In genomic region chr2:176931588-176932563, GRCh38 we compare ENCODE assay signal across 1 cellular context.
TF ChIP-seq lines count a peak whose summit lies in the region.

No MANE protein-coding gene starts in this region.

TF ChIP-seq in GM12878, 131 proteins besides CTCF, POLR2A, EP300 and RAD21 (continued from another document and continues in another):
- TF ChIP-seq ZNF592 (IDR thresholded peaks at IDR 0.05) (peak; percentile 9; the same call in 1 of the 2 replicates), ZNF24 (IDR thresholded peaks at IDR 0.05) (peak; percentile 87), FOS (IDR thresholded peaks at IDR 0.05; ENCODE audit: borderline replicate concordance, extremely low read depth, insufficient read length) (no peak), ZNF207 (IDR thresholded peaks at IDR 0.05; ENCODE audit: borderline replicate concordance) (no peak), PML (IDR thresholded peaks at IDR 0.05; ENCODE audit: low read length) (peak; percentile 48; the same call in 1 of the 2 replicates), BCLAF1 (IDR thresholded peaks at IDR 0.05) (no peak), YY1 (IDR thresholded peaks at IDR 0.05; ENCODE audit: low read depth, low read length) (peak; percentile 78), EGR1 (IDR thresholded peaks at IDR 0.05; ENCODE audit: borderline replicate concordance in 1 of 2, low read depth in 2 of 2, low read length in 2 of 2) (no peak), EED (IDR thresholded peaks at IDR 0.05; ENCODE audit: low read depth) (peak; percentile 26; the same call in 1 of the 2 replicates), CEBPB (IDR thresholded peaks at IDR 0.05; ENCODE audit: borderline replicate concordance in 1 of 2, low read depth in 2 of 2, low read length in 2 of 2) (0 out of 4 replicates have a peak, but pooled peaks of 1 of the 2 experiments have one; percentile 88), RCOR1 (conservative IDR thresholded peaks at IDR 0.05; ENCODE audit: low read depth, low read length) (0 out of 2 replicates have a peak, but pooled peaks have one; percentile 26), NR2C2 (IDR thresholded peaks at IDR 0.05; ENCODE audit: borderline replicate concordance, control insufficient read depth, insufficient read length, low read depth) (no peak), DPF2 (IDR thresholded peaks at IDR 0.05) (peak; percentile 93; the same call in 1 of the 2 replicates), ZNF687 (IDR thresholded peaks at IDR 0.05) (0 out of 2 replicates have a peak, but pooled peaks have one; percentile 5), SMAD5 (IDR thresholded peaks at IDR 0.05; ENCODE audit: low read depth) (no peak), ESRRA (IDR thresholded peaks at IDR 0.05; ENCODE audit: low read length) (no peak), BCL11A (IDR thresholded peaks at IDR 0.05; ENCODE audit: low read depth, low read length) (peak; percentile 77), POLR2AphosphoS5 (IDR thresholded peaks at IDR 0.05; ENCODE audit: low read length) (no peak), USF2 (IDR thresholded peaks at IDR 0.05; ENCODE audit: borderline replicate concordance, low read depth, low read length) (no peak; the same call in 1 of the 2 replicates), RUNX3 (IDR thresholded peaks at IDR 0.05; ENCODE audit: low read length) (peak; percentile 92), SREBF1 (IDR thresholded peaks at IDR 0.05; ENCODE audit: low read length) (no peak), CHD2 (IDR thresholded peaks at IDR 0.05; ENCODE audit: borderline replicate concordance, low read depth, low read length) (peak; percentile 70; the same call in 1 of the 2 replicates), POU2F2 (IDR thresholded peaks at IDR 0.05; ENCODE audit: borderline replicate concordance, low read depth, low read length) (0 out of 3 replicates have a peak, but pooled peaks have one; percentile 40), GATAD2B (conservative IDR thresholded peaks at IDR 0.05; ENCODE audit: low read depth) (no peak; the same call in 1 of the 2 replicates), PAX8 (IDR thresholded peaks at IDR 0.05) (no peak), CBX3 (IDR thresholded peaks at IDR 0.05; ENCODE audit: borderline replicate concordance, low read depth) (no peak), HDAC2 (IDR thresholded peaks at IDR 0.05) (no peak), ATF7 (IDR thresholded peaks at IDR 0.05; ENCODE audit: low read depth) (peak; percentile 99), ZSCAN29 (IDR thresholded peaks at IDR 0.05) (no peak), STAT1 (conservative IDR thresholded peaks at IDR 0.05) (no peak), POLR2AphosphoS2 (IDR thresholded peaks at IDR 0.05; ENCODE audit: low read depth, low read length) (no peak), NFYA (IDR thresholded peaks at IDR 0.05; ENCODE audit: borderline replicate concordance, low read depth, low read length) (no peak), SREBF2 (IDR thresholded peaks at IDR 0.05; ENCODE audit: low read length) (no peak), ZZZ3 (IDR thresholded peaks at IDR 0.05; ENCODE audit: control insufficient read depth, insufficient read length, low read depth) (no peak), FOXM1 (IDR thresholded peaks at IDR 0.05; ENCODE audit: low read depth, low read length) (peak; percentile 98), SIN3A (IDR thresholded peaks at IDR 0.05; ENCODE audit: low read depth, low read length) (no peak), RELA (IDR thresholded peaks at IDR 0.05; ENCODE audit: borderline replicate concordance, partially characterized antibody) (peak; percentile 70), ETV6 (conservative IDR thresholded peaks at IDR 0.05 in 1 of 2, IDR thresholded peaks at IDR 0.05 in 1 of 2; ENCODE audit: borderline replicate concordance in 1 of 2, low read depth in 1 of 2) (peak in 1 of 2 experiments; percentile 54; a peak in 1 of 4 replicates), IRF4 (IDR thresholded peaks at IDR 0.05; ENCODE audit: low read depth, low read length) (peak; percentile 63; the same call in 1 of the 2 replicates), HSF1 (IDR thresholded peaks at IDR 0.05; ENCODE audit: low read depth, low read length) (no peak), SRF (IDR thresholded peaks at IDR 0.05; ENCODE audit: low read depth in 2 of 2, low read length in 2 of 2) (no peak)
- TF ChIP-seq, protein P1, sequence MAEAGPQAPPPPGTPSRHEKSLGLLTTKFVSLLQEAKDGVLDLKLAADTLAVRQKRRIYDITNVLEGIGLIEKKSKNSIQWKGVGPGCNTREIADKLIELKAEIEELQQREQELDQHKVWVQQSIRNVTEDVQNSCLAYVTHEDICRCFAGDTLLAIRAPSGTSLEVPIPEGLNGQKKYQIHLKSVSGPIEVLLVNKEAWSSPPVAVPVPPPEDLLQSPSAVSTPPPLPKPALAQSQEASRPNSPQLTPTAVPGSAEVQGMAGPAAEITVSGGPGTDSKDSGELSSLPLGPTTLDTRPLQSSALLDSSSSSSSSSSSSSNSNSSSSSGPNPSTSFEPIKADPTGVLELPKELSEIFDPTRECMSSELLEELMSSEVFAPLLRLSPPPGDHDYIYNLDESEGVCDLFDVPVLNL (IDR thresholded peaks at IDR 0.05; ENCODE audit: low read depth, low read length), result no peak
- TF ChIP-seq, protein P2, sequence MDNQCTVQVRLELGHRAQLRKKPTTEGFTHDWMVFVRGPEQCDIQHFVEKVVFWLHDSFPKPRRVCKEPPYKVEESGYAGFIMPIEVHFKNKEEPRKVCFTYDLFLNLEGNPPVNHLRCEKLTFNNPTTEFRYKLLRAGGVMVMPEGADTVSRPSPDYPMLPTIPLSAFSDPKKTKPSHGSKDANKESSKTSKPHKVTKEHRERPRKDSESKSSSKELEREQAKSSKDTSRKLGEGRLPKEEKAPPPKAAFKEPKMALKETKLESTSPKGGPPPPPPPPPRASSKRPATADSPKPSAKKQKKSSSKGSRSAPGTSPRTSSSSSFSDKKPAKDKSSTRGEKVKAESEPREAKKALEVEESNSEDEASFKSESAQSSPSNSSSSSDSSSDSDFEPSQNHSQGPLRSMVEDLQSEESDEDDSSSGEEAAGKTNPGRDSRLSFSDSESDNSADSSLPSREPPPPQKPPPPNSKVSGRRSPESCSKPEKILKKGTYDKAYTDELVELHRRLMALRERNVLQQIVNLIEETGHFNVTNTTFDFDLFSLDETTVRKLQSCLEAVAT (IDR thresholded peaks at IDR 0.05), result peak; percentile 90
- TF ChIP-seq, protein P3, sequence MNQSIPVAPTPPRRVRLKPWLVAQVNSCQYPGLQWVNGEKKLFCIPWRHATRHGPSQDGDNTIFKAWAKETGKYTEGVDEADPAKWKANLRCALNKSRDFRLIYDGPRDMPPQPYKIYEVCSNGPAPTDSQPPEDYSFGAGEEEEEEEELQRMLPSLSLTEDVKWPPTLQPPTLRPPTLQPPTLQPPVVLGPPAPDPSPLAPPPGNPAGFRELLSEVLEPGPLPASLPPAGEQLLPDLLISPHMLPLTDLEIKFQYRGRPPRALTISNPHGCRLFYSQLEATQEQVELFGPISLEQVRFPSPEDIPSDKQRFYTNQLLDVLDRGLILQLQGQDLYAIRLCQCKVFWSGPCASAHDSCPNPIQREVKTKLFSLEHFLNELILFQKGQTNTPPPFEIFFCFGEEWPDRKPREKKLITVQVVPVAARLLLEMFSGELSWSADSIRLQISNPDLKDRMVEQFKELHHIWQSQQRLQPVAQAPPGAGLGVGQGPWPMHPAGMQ (IDR thresholded peaks at IDR 0.05; ENCODE audit: borderline replicate concordance), result no peak
- TF ChIP-seq, protein P4, sequence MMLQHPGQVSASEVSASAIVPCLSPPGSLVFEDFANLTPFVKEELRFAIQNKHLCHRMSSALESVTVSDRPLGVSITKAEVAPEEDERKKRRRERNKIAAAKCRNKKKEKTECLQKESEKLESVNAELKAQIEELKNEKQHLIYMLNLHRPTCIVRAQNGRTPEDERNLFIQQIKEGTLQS (IDR thresholded peaks at IDR 0.05; ENCODE audit: borderline replicate concordance, extremely low read depth, low read depth, low read length), result no peak
